In genomic region chr16:52068447-52069074, GRCh38 we compare ENCODE assay signal across 1 cellular context.
TF ChIP-seq lines count a peak whose summit lies in the region.

No MANE protein-coding gene starts in this region.

TF ChIP-seq in HepG2, 621 proteins besides CTCF, POLR2A, EP300 and RAD21 (continued from another document):
- TF ChIP-seq BCL3 (CRISPR knock-in tag; IDR thresholded peaks at IDR 0.05) (no peak), FOXA3 (CRISPR knock-in tag; IDR thresholded peaks at IDR 0.05) (0 out of 2 replicates have a peak, but pooled peaks have one; percentile 15), RFX3 (CRISPR knock-in tag; IDR thresholded peaks at IDR 0.05) (peak; percentile 62), ZNF569 (CRISPR knock-in tag; IDR thresholded peaks at IDR 0.05; ENCODE audit: borderline replicate concordance) (no peak), ZSCAN25 (CRISPR knock-in tag; IDR thresholded peaks at IDR 0.05) (no peak), KAT2B (IDR thresholded peaks at IDR 0.05; ENCODE audit: borderline replicate concordance, low read depth, low read length) (no peak), REPIN1 (CRISPR knock-in tag; IDR thresholded peaks at IDR 0.05; ENCODE audit: borderline replicate concordance, low read depth) (0 out of 2 replicates have a peak, but pooled peaks have one; percentile 36)
